In the genomic region with DNA sequence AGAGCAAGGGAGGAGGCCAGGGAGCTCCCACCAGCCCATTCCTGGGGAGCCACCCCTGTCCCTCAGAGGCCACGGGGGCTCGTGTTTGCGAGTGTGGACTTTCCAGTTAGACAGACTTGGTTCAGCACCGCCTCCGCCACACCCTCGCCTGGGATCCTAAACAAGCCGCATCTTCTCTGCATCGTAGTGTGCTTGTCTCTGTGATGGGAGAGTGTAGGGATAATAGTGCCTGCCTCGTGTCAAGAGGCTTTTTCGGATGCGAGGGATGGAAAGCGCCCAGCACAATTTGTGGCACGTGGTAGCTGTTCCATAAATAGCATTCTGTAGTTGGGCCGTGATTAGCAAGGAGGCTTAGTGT, we compare ENCODE assay signal across 8 cellular contexts. TPM values are rescaled to one million over a fixed set of nuclear protein-coding genes. Genes with fewer than 3 reads are reported as not detected.
A peak's percentile ranks its signal among the peaks of the same experiment; 100 is the strongest.
DNase-seq lines count a peak whose midpoint lies in the region; ATAC-seq and TF ChIP-seq lines count a peak whose summit lies in the region.

No MANE protein-coding gene starts in this region.

- TF ChIP-seq RAD21 in neural cell (conservative IDR thresholded peaks at IDR 0.05) (no peak), SK-N-SH (IDR thresholded peaks at IDR 0.05; ENCODE audit: low read length) (no peak)

- H3K9me3 ChIP-seq in PC-3 (ENCODE audit: low read length) (no peaks in the 10 kb centered on the region), esophagus squamous epithelium (no peaks in the 10 kb centered on the region), neural cell (ENCODE audit: low read length) (no peaks in the 10 kb centered on the region), SK-N-SH (no peaks in the 10 kb centered on the region)

- H3K27ac ChIP-seq in 22Rv1 (peak overlapping the region; percentile 87), PC-3 (ENCODE audit: low read length) (no peak overlapping the region), esophagus squamous epithelium (peak overlapping the region; percentile 87 to 96 (median 94)), neural cell (ENCODE audit: low read length) (no peak overlapping the region), SK-N-SH (ENCODE audit: low read depth in 2 of 2, low read length in 1 of 2) (no peak overlapping the region)

- peak overlapping the region; percentile 99 for H3K4me2 ChIP-seq in PC-3 (ENCODE audit: low read length)
- H3K4me2 ChIP-seq in neural cell (ENCODE audit: low read length): no peak overlapping the region
- H3K4me2 ChIP-seq in SK-N-SH: no peak overlapping the region

- WGBS in esophagus squamous epithelium, 2 donors: 0 to 33% methylated on average over 6 to 9 of the region's 14 CpGs
- WGBS in SK-N-SH (ENCODE audit: low lambda C conversion rate): 83% methylated on average over 14 of the region's 14 CpGs

- CTCF ChIA-PET in PC-3 (lab: Charles Lee): no interaction called here
- CTCF ChIA-PET in SK-N-SH (lab: Yijun Ruan, JAX): interaction anchor here (1.4 kb wide), 1 partner anchor 33 kb away, joined by 3 read pairs; no protein-coding TSS in a partner anchor

- H3K27me3 ChIP-seq in PC-3 (ENCODE audit: low read length) (no peaks in the 10 kb centered on the region), esophagus squamous epithelium (no peaks in the 10 kb centered on the region), neural cell (ENCODE audit: insufficient read depth, low read depth, low read length) (peaks cover 20% of the 10 kb centered on the region), SK-N-SH (ENCODE audit: insufficient read depth) (no peaks in the 10 kb centered on the region)

- DNase-seq in PC-3 (no peak), esophagus squamous epithelium (lab: John Stamatoyannopoulos, UW) (no peak), SK-N-SH (no peak), H4 (ENCODE audit: low spot score) (no peak), NCI-H510A (lab: John Stamatoyannopoulos, UW) (no peak)
- no peak for DNase-seq in stimulated activated CD4-positive, alpha-beta T cell treated with anti-CD3 and anti-CD28 coated beads, Interleukin-4, amount 100 ng/mL, for 4 hours

- intact Hi-C loops in PC-3 (cut with micrococcal nuclease): no loop called here
- intact Hi-C loops in esophagus squamous epithelium (cut with DNase I): no loop called here

- TF ChIP-seq POLR2A in esophagus squamous epithelium (IDR thresholded peaks at IDR 0.05): peak in 1 of 4 donors; percentile 13

- H3K79me2 ChIP-seq in PC-3 (ENCODE audit: low read length) (peaks cover 32% of the 10 kb centered on the region), neural cell (replicated peaks; ENCODE audit: insufficient read depth, low read length) (peaks cover 23% of the 10 kb centered on the region), SK-N-SH (ENCODE audit: insufficient read depth) (peaks cover 8% of the 10 kb centered on the region; the same call in 1 of the 2 replicates)

- H3K36me3 ChIP-seq in PC-3 (ENCODE audit: low read depth, low read length): no peaks in the 10 kb centered on the region
- H3K36me3 ChIP-seq in esophagus squamous epithelium: peaks cover 0 to 7% (median 0%) of the 10 kb centered on the region in 3 donors
- H3K36me3 ChIP-seq in neural cell (ENCODE audit: insufficient read depth, low read length): no peaks in the 10 kb centered on the region
- H3K36me3 ChIP-seq in SK-N-SH (replicated peaks in 1 of 2; ENCODE audit: control insufficient read depth in 1 of 2, insufficient read depth in 2 of 2, low read length in 1 of 2): no peaks in the 10 kb centered on the region

- peak overlapping the region; percentile 90 for H2AFZ ChIP-seq in PC-3 (ENCODE audit: low read length)
- H2AFZ ChIP-seq in neural cell (ENCODE audit: low read depth, low read length): no peak overlapping the region
- H2AFZ ChIP-seq in SK-N-SH (ENCODE audit: low read depth): no peak overlapping the region

- H3K4me1 ChIP-seq in PC-3 (ENCODE audit: insufficient read depth, low read length) (peaks cover 25% of the 10 kb centered on the region; the same call in 1 of the 2 replicates), esophagus squamous epithelium (peaks cover 13 to 62% (median 18%) of the 10 kb centered on the region in 3 donors), SK-N-SH (ENCODE audit: control insufficient read depth in 1 of 2, insufficient read depth in 2 of 2, low read depth in 1 of 2, low read length in 1 of 2) (peaks cover 0 to 10% of the 10 kb centered on the region in 2 experiments; a peak in 1 of 4 replicates)

- POLR2A ChIA-PET in PC-3 (lab: Charles Lee; ENCODE audit: unreplicated experiment): no interaction called here
- POLR2A ChIA-PET in SK-N-SH (lab: Yijun Ruan, JAX): no interaction called here

- no peak for TF ChIP-seq EP300 in neural cell (conservative IDR thresholded peaks at IDR 0.05; ENCODE audit: poor library complexity, severe bottlenecking)
- no peak for TF ChIP-seq EP300 in SK-N-SH (IDR thresholded peaks at IDR 0.05; ENCODE audit: borderline replicate concordance in 1 of 2, low read depth in 1 of 2, low read length in 1 of 2)

- ATAC-seq in PC-3: no peak

- TF ChIP-seq CTCF in 22Rv1 (IDR thresholded peaks at IDR 0.05) (no peak), PC-3 (conservative IDR thresholded peaks at IDR 0.05; ENCODE audit: low read depth, low read length) (no peak), esophagus squamous epithelium (IDR thresholded peaks at IDR 0.05) (no peak), neural cell (IDR thresholded peaks at IDR 0.05; ENCODE audit: poor library complexity, severe bottlenecking) (no peak), SK-N-SH (IDR thresholded peaks at IDR 0.05) (no peak)

- peak overlapping the region; percentile 78 for H3K4me3 ChIP-seq in PC-3 (ENCODE audit: low read length)
- H3K4me3 ChIP-seq in esophagus squamous epithelium: peak overlapping the region; percentile 62 to 93 (median 84)
- peak overlapping the region; percentile 71 for H3K4me3 ChIP-seq in neural cell (ENCODE audit: low read length)
- H3K4me3 ChIP-seq in SK-N-SH (ENCODE audit: low read depth in 2 of 2, low read length in 1 of 2): no peak overlapping the region; a peak in 2 of 4 replicates

- no peaks in the 10 kb centered on the region for H3F3A ChIP-seq in PC-3 (ENCODE audit: low read length, unreplicated experiment)
- H3F3A ChIP-seq in neural cell (ENCODE audit: insufficient read depth, low read length, poor library complexity, severe bottlenecking): peaks cover 2% of the 10 kb centered on the region
- peaks cover 4% of the 10 kb centered on the region for H3F3A ChIP-seq in SK-N-SH (replicated peaks; ENCODE audit: insufficient read depth)

- BruUV-seq in PC-3 (replicated peaks; lab: Mats Ljungman, UMichigan): no TSS peak

- H4K20me1 ChIP-seq in PC-3 (ENCODE audit: low read length) (peaks cover 7% of the 10 kb centered on the region), neural cell (ENCODE audit: insufficient read depth) (no peaks in the 10 kb centered on the region), SK-N-SH (ENCODE audit: insufficient read depth) (no peaks in the 10 kb centered on the region)

- H3K9ac ChIP-seq in PC-3 (ENCODE audit: low read length): no peak overlapping the region
- no peak overlapping the region for H3K9ac ChIP-seq in neural cell (ENCODE audit: low read length)
- H3K9ac ChIP-seq in SK-N-SH: no peak overlapping the region

- H3K9me2 ChIP-seq in PC-3 (replicated peaks; ENCODE audit: low read length) (no peaks in the 10 kb centered on the region), neural cell (ENCODE audit: insufficient read depth, low read length) (no peaks in the 10 kb centered on the region), SK-N-SH (no peaks in the 10 kb centered on the region)

TF ChIP-seq in neural cell, 6 proteins besides CTCF, POLR2A, EP300 and RAD21:
- TF ChIP-seq EZH2 (IDR thresholded peaks at IDR 0.05; ENCODE audit: borderline replicate concordance, insufficient read depth, low read length, poor library complexity, severe bottlenecking) (no peak), POLR2AphosphoS5 (IDR thresholded peaks at IDR 0.05) (no peak), MXI1 (conservative IDR thresholded peaks at IDR 0.05; ENCODE audit: poor library complexity, severe bottlenecking) (no peak), SMC3 (conservative IDR thresholded peaks at IDR 0.05; ENCODE audit: poor library complexity) (no peak), TAF1 (IDR thresholded peaks at IDR 0.05; ENCODE audit: low read depth) (no peak)

TF ChIP-seq in SK-N-SH, 30 proteins besides CTCF, POLR2A, EP300 and RAD21 (continues in another document):
- TF ChIP-seq TCF12 (IDR thresholded peaks at IDR 0.05): no peak
- no peak for TF ChIP-seq FOXM1 (IDR thresholded peaks at IDR 0.05; ENCODE audit: low read depth)
- TF ChIP-seq, protein P1, sequence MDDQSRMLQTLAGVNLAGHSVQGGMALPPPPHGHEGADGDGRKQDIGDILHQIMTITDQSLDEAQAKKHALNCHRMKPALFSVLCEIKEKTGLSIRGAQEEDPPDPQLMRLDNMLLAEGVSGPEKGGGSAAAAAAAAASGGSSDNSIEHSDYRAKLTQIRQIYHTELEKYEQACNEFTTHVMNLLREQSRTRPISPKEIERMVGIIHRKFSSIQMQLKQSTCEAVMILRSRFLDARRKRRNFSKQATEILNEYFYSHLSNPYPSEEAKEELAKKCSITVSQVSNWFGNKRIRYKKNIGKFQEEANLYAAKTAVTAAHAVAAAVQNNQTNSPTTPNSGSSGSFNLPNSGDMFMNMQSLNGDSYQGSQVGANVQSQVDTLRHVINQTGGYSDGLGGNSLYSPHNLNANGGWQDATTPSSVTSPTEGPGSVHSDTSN (IDR thresholded peaks at IDR 0.05): no peak
- no peak for TF ChIP-seq RFX5 (IDR thresholded peaks at IDR 0.05; ENCODE audit: low read length)

RNA-seq across cellular contexts. Expression of gene PPP1R13B, which starts 1.3 kb away (rescaled TPM):
- total RNA-seq in PC-3 (2014; rRNA removed) (13.0 and 16.4 TPM in 2 replicates), esophagus squamous epithelium (10 to 100 TPM; 12.7 to 25.0 (median 20.6) TPM)
- polyA plus RNA-seq in neural cell (6.8 and 8.2 TPM in 2 replicates), SK-N-SH (2012; rRNA removed) (5.1 and 5.7 TPM in 2 replicates)
- polyA minus RNA-seq in neural cell: 25.6 and 26.7 TPM in 2 replicates
- 2.6 and 3.9 TPM in 2 replicates for polyA plus RNA-seq in SK-N-SH (2012; cell fraction: cytosol; rRNA removed)
- polyA plus RNA-seq in SK-N-SH (2012; cell fraction: nucleus; rRNA removed): 31.2 and 31.8 TPM in 2 replicates
- total RNA-seq in H4 (2014; rRNA removed; shearing (Covaris generic)): 2.6 and 2.9 TPM in 2 replicates

Comparison
In these comparisons a context has a peak if more than half of its experiments do, and no peak if none do; other contexts are left out.
1. H3K27ac ChIP-seq: peak in 22Rv1 (single experiment) and esophagus squamous epithelium (4 of 4); none in PC-3 (single experiment), neural cell (single experiment) and SK-N-SH (0 of 2).
2. H3K4me3 ChIP-seq: peak in PC-3 (single experiment), esophagus squamous epithelium (4 of 4) and neural cell (single experiment); none in SK-N-SH (0 of 2).